Comparison of ENCODE assay signal across 9 cellular contexts in the genomic region with DNA sequence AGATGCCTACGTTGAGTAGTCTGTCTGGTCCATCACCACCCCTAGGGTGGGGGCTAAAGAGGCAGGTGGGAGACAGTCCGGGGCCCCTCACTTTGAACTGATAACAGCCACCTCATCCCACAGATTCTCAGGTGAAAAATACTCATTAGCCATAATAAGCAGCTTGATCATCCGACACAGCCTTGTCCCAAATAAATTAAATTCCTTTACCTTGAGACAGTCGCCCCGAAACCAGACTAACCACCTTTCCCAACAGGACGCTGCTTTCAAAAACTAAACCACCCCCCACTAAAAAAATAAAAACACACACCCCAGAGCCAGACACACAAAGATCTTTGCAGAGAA.
DNase-seq lines count a peak whose midpoint lies in the region; ATAC-seq, FAIRE-seq and TF ChIP-seq lines count a peak whose summit lies in the region.
"Had no signal": no experiment of that assay in that cellular context is flagged by ENCODE, and none has a peak within 500 bp of the region (broad histone marks: within the 10 kb centered on the region; RNA-seq: fewer than 3 reads in every experiment).

No MANE protein-coding gene starts in this region.

- H3K9me3 ChIP-seq in SK-N-SH (no peaks in the 10 kb centered on the region), keratinocyte (ENCODE audit: control insufficient read depth, low read depth, low read length) (no peaks in the 10 kb centered on the region)

- peaks cover 20% of the 10 kb centered on the region for H3K4me1 Mint-ChIP-seq in activated CD8-positive, alpha-beta T cell treated with anti-CD3 and anti-CD28 coated beads, Interleukin-2, amount 10 ng/mL, durations not matched to agents 7 days and 5 days (ENCODE audit: low read depth)
- H3K4me1 Mint-ChIP-seq in stimulated activated effector memory CD8-positive, alpha-beta T cell treated with anti-CD3 and anti-CD28 coated beads, Interleukin-12 subunit alpha, Interleukin-12 subunit beta, amount 100 ng/mL, for 72 hours, result peaks cover 72% of the 10 kb centered on the region

- H3K4me2 ChIP-seq in SK-N-SH, result peak overlapping the region; percentile 80
- H3K4me2 ChIP-seq in keratinocyte (ENCODE audit: control insufficient read depth, extremely low read depth, insufficient read depth, low read depth, low read length), result peak overlapping the region; percentile 77

- CTCF ChIA-PET in SK-N-SH (lab: Yijun Ruan, JAX), result interaction anchor here (0.6 to 3.4 kb wide), 14 partner anchors 9 to 194 kb away, joined by 3 to 15 read pairs (median 4); no protein-coding TSS in a partner anchor
- CTCF ChIA-PET in activated CD8-positive, alpha-beta T cell treated with anti-CD3 and anti-CD28 coated beads, Interleukin-2, amount 10 ng/mL, durations not matched to agents 7 days and 5 days (lab: Charles Lee), result interaction anchor here (0.7 to 2.3 kb wide), 12 partner anchors 10 to 263 kb away, joined by 3 to 6 read pairs (median 3); partner anchors contain the start of gene CENPS

- TF ChIP-seq CTCF in SK-N-SH (IDR thresholded peaks at IDR 0.05), result no peak
- no peak for TF ChIP-seq CTCF in keratinocyte (optimal IDR thresholded peaks at IDR 0.05 in 1 of 3, IDR thresholded peaks at IDR 0.05 in 1 of 3, conservative IDR thresholded peaks at IDR 0.05 in 1 of 3; ENCODE audit: extremely low read depth in 1 of 3, insufficient read depth in 2 of 3, low read length in 3 of 3)

- dilution Hi-C loops in keratinocyte (cut with MboI; ENCODE audit: extremely low pct_ligation_motif_present, low sequenced_read_pairs), result no loop called here

- POLR2A ChIA-PET in SK-N-SH (lab: Yijun Ruan, JAX), result no interaction called here
- POLR2A ChIA-PET in activated CD8-positive, alpha-beta T cell treated with anti-CD3 and anti-CD28 coated beads, Interleukin-2, amount 10 ng/mL, durations not matched to agents 7 days and 5 days (lab: Charles Lee), result no interaction called here

- no peaks in the 10 kb centered on the region for H3K9me1 ChIP-seq in keratinocyte (ENCODE audit: control insufficient read depth, extremely low read depth, insufficient read depth, low read length)

- WGBS in SK-N-SH (ENCODE audit: low lambda C conversion rate), result 86% methylated on average over 6 of the region's 6 CpGs

- H4K20me1 ChIP-seq in SK-N-SH (ENCODE audit: insufficient read depth), result no peaks in the 10 kb centered on the region
- H4K20me1 ChIP-seq in keratinocyte (ENCODE audit: control insufficient read depth, extremely low read depth, insufficient read depth, low read length), result no peaks in the 10 kb centered on the region

- FAIRE-seq in keratinocyte (lab: Jason Lieb, UNC), result peak; percentile 34

- no peak overlapping the region for H3K27ac Mint-ChIP-seq in activated CD8-positive, alpha-beta T cell treated with anti-CD3 and anti-CD28 coated beads, Interleukin-2, amount 10 ng/mL, durations not matched to agents 7 days and 5 days
- peak overlapping the region; percentile 80 for H3K27ac Mint-ChIP-seq in stimulated activated effector memory CD8-positive, alpha-beta T cell treated with anti-CD3 and anti-CD28 coated beads, Interleukin-12 subunit alpha, Interleukin-12 subunit beta, amount 100 ng/mL, for 72 hours

- peak overlapping the region; percentile 60 to 85; a peak in 3 of 4 replicates for H3K4me3 ChIP-seq in SK-N-SH (ENCODE audit: low read depth in 2 of 2, low read length in 1 of 2)
- peak overlapping the region; percentile 49 to 74 (median 68) for H3K4me3 ChIP-seq in keratinocyte (ENCODE audit: control insufficient read depth in 2 of 3, extremely low read depth in 1 of 3, insufficient read depth in 2 of 3, low read depth in 1 of 3, low read length in 3 of 3)

- no peak for TF ChIP-seq RAD21 in SK-N-SH (IDR thresholded peaks at IDR 0.05; ENCODE audit: low read length)

- peak overlapping the region; percentile 86 for H3K4me3 Mint-ChIP-seq in activated CD8-positive, alpha-beta T cell treated with anti-CD3 and anti-CD28 coated beads, Interleukin-2, amount 10 ng/mL, durations not matched to agents 7 days and 5 days
- H3K4me3 Mint-ChIP-seq in stimulated activated effector memory CD8-positive, alpha-beta T cell treated with anti-CD3 and anti-CD28 coated beads, Interleukin-12 subunit alpha, Interleukin-12 subunit beta, amount 100 ng/mL, for 72 hours, result peak overlapping the region; percentile 75

- H3K27ac ChIP-seq in SK-N-SH (ENCODE audit: low read depth in 2 of 2, low read length in 1 of 2) (no peak overlapping the region), keratinocyte (ENCODE audit: control insufficient read depth, insufficient read depth, low read length) (peak overlapping the region; percentile 8)

- TF ChIP-seq EP300 in SK-N-SH (IDR thresholded peaks at IDR 0.05; ENCODE audit: borderline replicate concordance in 1 of 2, low read depth in 1 of 2, low read length in 1 of 2), result no peak

- peaks cover 7 to 9% of the 10 kb centered on the region in 2 experiments; a peak in 1 of 4 replicates for H3K4me1 ChIP-seq in SK-N-SH (ENCODE audit: control insufficient read depth in 1 of 2, insufficient read depth in 2 of 2, low read depth in 1 of 2, low read length in 1 of 2)
- peaks cover 17% of the 10 kb centered on the region for H3K4me1 ChIP-seq in keratinocyte (ENCODE audit: control insufficient read depth, extremely low read depth, insufficient read depth, low read length)

- H3F3A ChIP-seq in SK-N-SH (replicated peaks; ENCODE audit: insufficient read depth), result no peaks in the 10 kb centered on the region

- no peak for DNase-seq in SK-N-SH
- no peak for DNase-seq in activated CD8-positive, alpha-beta T cell treated with anti-CD3 and anti-CD28 coated beads, Interleukin-2, amount 10 ng/mL, durations not matched to agents 7 days and 5 days
- DNase-seq in keratinocyte (ENCODE audit: low read depth, low spot score), result no peak
- no peak for DNase-seq in stimulated activated effector memory CD8-positive, alpha-beta T cell treated with anti-CD3 and anti-CD28 coated beads, Interleukin-12 subunit alpha, Interleukin-12 subunit beta, amount 100 ng/mL, for 72 hours (ENCODE audit: low spot score in 2 of 2)
- no peak for DNase-seq in LoVo (ENCODE audit: low spot score)
- no peak for DNase-seq in NCI-H2171 treated with DMSO at 0.1 percent for 48 hours (lab: John Stamatoyannopoulos, UW)
- no peak for DNase-seq in OCI-M2 (lab: John Stamatoyannopoulos, UW; ENCODE audit: unreplicated experiment)
- DNase-seq: cerebellar nuclear complex had no signal

- H3K27me3 Mint-ChIP-seq in activated CD8-positive, alpha-beta T cell treated with anti-CD3 and anti-CD28 coated beads, Interleukin-2, amount 10 ng/mL, durations not matched to agents 7 days and 5 days (ENCODE audit: low read depth), result peaks cover 11% of the 10 kb centered on the region

- no peaks in the 10 kb centered on the region for H3K9me2 ChIP-seq in SK-N-SH

- H3K9ac ChIP-seq in SK-N-SH (peak overlapping the region; percentile 51; the same call in 1 of the 2 replicates), keratinocyte (ENCODE audit: control insufficient read depth, extremely low read depth, insufficient read depth, low read length) (peak overlapping the region; percentile 78)

- H3K9me3 Mint-ChIP-seq in activated CD8-positive, alpha-beta T cell treated with anti-CD3 and anti-CD28 coated beads, Interleukin-2, amount 10 ng/mL, durations not matched to agents 7 days and 5 days (ENCODE audit: insufficient read depth), result no peaks in the 10 kb centered on the region
- no peaks in the 10 kb centered on the region for H3K9me3 Mint-ChIP-seq in stimulated activated effector memory CD8-positive, alpha-beta T cell treated with anti-CD3 and anti-CD28 coated beads, Interleukin-12 subunit alpha, Interleukin-12 subunit beta, amount 100 ng/mL, for 72 hours

- H3K36me3 ChIP-seq in SK-N-SH (replicated peaks in 1 of 2; ENCODE audit: control insufficient read depth in 1 of 2, insufficient read depth in 2 of 2, low read length in 1 of 2), result no peaks in the 10 kb centered on the region
- H3K36me3 ChIP-seq in keratinocyte (ENCODE audit: control insufficient read depth in 2 of 2, extremely low read depth in 1 of 2, insufficient read depth in 2 of 2, low read length in 2 of 2), result peaks cover 0 to 7% of the 10 kb centered on the region in 2 experiments

- H3K79me2 ChIP-seq in SK-N-SH (ENCODE audit: insufficient read depth) (no peaks in the 10 kb centered on the region), keratinocyte (ENCODE audit: control insufficient read depth, insufficient read depth, low read length) (peaks cover 2% of the 10 kb centered on the region)

- H3K36me3 Mint-ChIP-seq in activated CD8-positive, alpha-beta T cell treated with anti-CD3 and anti-CD28 coated beads, Interleukin-2, amount 10 ng/mL, durations not matched to agents 7 days and 5 days (ENCODE audit: low read depth), result no peaks in the 10 kb centered on the region
- H3K36me3 Mint-ChIP-seq in stimulated activated effector memory CD8-positive, alpha-beta T cell treated with anti-CD3 and anti-CD28 coated beads, Interleukin-12 subunit alpha, Interleukin-12 subunit beta, amount 100 ng/mL, for 72 hours, result peaks cover 7% of the 10 kb centered on the region

- no peaks in the 10 kb centered on the region for H3K27me3 ChIP-seq in SK-N-SH (ENCODE audit: insufficient read depth)
- H3K27me3 ChIP-seq in keratinocyte (ENCODE audit: control insufficient read depth, extremely low read depth, insufficient read depth, low read length), result no peaks in the 10 kb centered on the region

- H2AFZ ChIP-seq in SK-N-SH (ENCODE audit: low read depth), result no peak overlapping the region
- no peak overlapping the region for H2AFZ ChIP-seq in keratinocyte (ENCODE audit: control insufficient read depth, low read length)

- no peak for ATAC-seq in SK-N-SH treated with all-trans-retinoic acid at 6 μM for 48 hours
- no peak for ATAC-seq in activated CD8-positive, alpha-beta T cell treated with anti-CD3 and anti-CD28 coated beads, Interleukin-2, amount 10 ng/mL, durations not matched to agents 7 days and 5 days
- no peak for ATAC-seq in stimulated activated effector memory CD8-positive, alpha-beta T cell treated with anti-CD3 and anti-CD28 coated beads, Interleukin-12 subunit alpha, Interleukin-12 subunit beta, amount 100 ng/mL, for 72 hours

TF ChIP-seq in SK-N-SH, 30 proteins besides CTCF, POLR2A, EP300 and RAD21 (continues in another document):
- TF ChIP-seq SMC3 (IDR thresholded peaks at IDR 0.05; ENCODE audit: low read depth, low read length), result no peak
- TF ChIP-seq TAF1 (IDR thresholded peaks at IDR 0.05; ENCODE audit: borderline replicate concordance, low read depth, low read length), result no peak

TF ChIP-seq in SK-N-SH treated with all-trans-retinoic acid at 6 μM for 48 hours, 23 proteins besides CTCF, POLR2A, EP300 and RAD21 (continues in another document):
- TF ChIP-seq ZNF565 (CRISPR knock-in tag; conservative IDR thresholded peaks at IDR 0.05; ENCODE audit: low read depth) (no peak), BACH2 (CRISPR knock-in tag; IDR thresholded peaks at IDR 0.05; ENCODE audit: borderline replicate concordance) (no peak), TOX (CRISPR knock-in tag; IDR thresholded peaks at IDR 0.05; ENCODE audit: borderline replicate concordance) (no peak), ZNF8 (CRISPR knock-in tag; IDR thresholded peaks at IDR 0.05) (no peak), ZC3H10 (CRISPR knock-in tag; IDR thresholded peaks at IDR 0.05) (no peak), SNAI2 (CRISPR knock-in tag; IDR thresholded peaks at IDR 0.05) (no peak), ARNTL (CRISPR knock-in tag; IDR thresholded peaks at IDR 0.05; ENCODE audit: borderline replicate concordance, low read depth) (no peak), ZFP3 (CRISPR knock-in tag; IDR thresholded peaks at IDR 0.05) (no peak), TCF4 (CRISPR knock-in tag; IDR thresholded peaks at IDR 0.05; ENCODE audit: borderline replicate concordance) (no peak)
